In the genomic region with DNA sequence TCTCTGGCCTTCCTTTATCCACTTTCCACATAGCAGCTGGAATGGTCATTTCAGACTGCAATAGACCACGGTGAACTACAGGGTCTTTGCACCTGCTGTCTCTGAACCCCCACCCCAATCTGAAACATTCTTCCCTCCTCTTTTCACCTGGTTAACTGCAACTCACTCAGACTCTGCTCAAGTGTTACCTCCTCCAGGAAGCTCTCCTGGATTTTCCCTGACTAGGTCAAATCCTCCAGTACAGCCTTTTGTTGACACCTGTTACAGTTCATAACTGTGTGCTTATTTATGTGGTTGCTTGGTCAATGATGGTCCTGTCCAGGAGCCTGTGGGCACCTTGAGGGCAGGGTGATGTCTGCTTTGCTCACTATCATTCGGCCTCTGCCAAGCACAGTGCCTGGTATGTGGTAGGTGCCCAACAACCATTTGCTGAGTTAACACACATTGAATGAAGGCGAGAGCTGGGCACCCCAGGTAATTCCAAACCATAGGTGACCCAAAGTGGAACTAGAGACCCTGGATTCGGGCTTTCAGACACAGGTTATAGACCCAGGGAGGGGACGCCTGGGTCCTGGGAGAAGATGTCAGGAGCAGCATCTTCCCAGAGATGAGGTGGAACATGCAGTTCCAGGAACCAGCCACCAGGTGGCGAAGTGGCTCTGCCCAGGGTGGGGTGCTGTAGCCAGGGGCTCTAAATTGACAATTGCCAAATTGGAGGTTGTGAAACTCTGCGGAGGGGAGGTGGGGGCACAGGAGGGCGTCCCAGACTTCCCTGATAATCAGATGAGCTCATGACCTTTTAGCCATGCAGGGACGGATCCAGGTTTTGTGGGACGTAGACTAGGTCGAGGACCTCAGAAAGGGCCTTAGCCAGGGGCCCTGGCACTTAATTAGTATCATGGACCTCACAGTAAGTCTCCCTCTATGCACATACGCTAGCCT, we compare ENCODE assay signal across 8 cellular contexts. TPM values are rescaled to one million over a fixed set of nuclear protein-coding genes. Genes with fewer than 3 reads are reported as not detected.
A peak's percentile ranks its signal among the peaks of the same experiment; 100 is the strongest.
DNase-seq lines count a peak whose midpoint lies in the region; ATAC-seq and TF ChIP-seq lines count a peak whose summit lies in the region.

No MANE protein-coding gene starts in this region.

- H3K27ac Mint-ChIP-seq in chondrocyte (ENCODE audit: unreplicated experiment), result no peak overlapping the region

- ATAC-seq in left lobe of liver (peak; percentile 94), HG02870 (IDR thresholded peaks at IDR 0.05; ENCODE audit: unreplicated experiment) (no peak)

- no peaks in the 10 kb centered on the region for H3K9me3 Mint-ChIP-seq in chondrocyte (ENCODE audit: low read depth)

- H3K36me3 Mint-ChIP-seq in chondrocyte (ENCODE audit: low read depth), result no peaks in the 10 kb centered on the region

- peak; percentile 98 for TF ChIP-seq CTCF in chondrocyte (IDR thresholded peaks at IDR 0.05)

- H3K4me3 Mint-ChIP-seq in chondrocyte (ENCODE audit: unreplicated experiment), result no peak overlapping the region

- DNase-seq in DMS79 treated with DMSO at 0.1 percent for 48 hours (lab: John Stamatoyannopoulos, UW) (peak; percentile 51), DMS79 (lab: John Stamatoyannopoulos, UW) (no peak), NCI-H1436 (lab: John Stamatoyannopoulos, UW) (peak; percentile 50), chondrocyte (ENCODE audit: low spot score) (no peak), left lobe of liver (ENCODE audit: low spot score) (peak; percentile 75)
- peak; percentile 55 to 56 for DNase-seq in activated CD4-positive, alpha-beta T cell treated with anti-CD3 and anti-CD28 coated beads for 24 hours (ENCODE audit: low read depth in 2 of 2)
- peak; percentile 55 to 63 for DNase-seq in stimulated activated CD4-positive, alpha-beta T cell treated with anti-CD3 and anti-CD28 coated beads, Interleukin-4, amount 100 ng/mL, for 4 hours

- no peaks in the 10 kb centered on the region for H3K27me3 Mint-ChIP-seq in chondrocyte (ENCODE audit: low read depth)

- no peaks in the 10 kb centered on the region for H3K4me1 Mint-ChIP-seq in chondrocyte (ENCODE audit: low read depth)

RNA-seq across cellular contexts. Expression of a gene that starts 28.1 kb away (rescaled TPM):
- total RNA-seq in chondrocyte (1.2 to 2.2 TPM (median 1.8 TPM) in 3 replicates), left lobe of liver (6.7 TPM)

Comparison
In these comparisons a context has a peak if more than half of its experiments do, and no peak if none do; other contexts are left out.
1. DNase-seq: peak in DMS79 treated with DMSO at 0.1 percent for 48 hours (single experiment), NCI-H1436 (single experiment), activated CD4-positive, alpha-beta T cell treated with anti-CD3 and anti-CD28 coated beads for 24 hours (2 of 2), left lobe of liver (single experiment) and stimulated activated CD4-positive, alpha-beta T cell treated with anti-CD3 and anti-CD28 coated beads, Interleukin-4, amount 100 ng/mL, for 4 hours (2 of 2); none in DMS79 (single experiment) and chondrocyte (single experiment).